Comparison of ENCODE assay signal across 1 cellular context in genomic region chr7:137670521-137671064, GRCh38.
A peak's percentile ranks its signal among the peaks of the same experiment; 100 is the strongest.
TF ChIP-seq lines count a peak whose summit lies in the region.

No MANE protein-coding gene starts in this region.

TF ChIP-seq in GM12878, 131 proteins besides CTCF, POLR2A, EP300 and RAD21 (continued from another document and continues in another):
- TF ChIP-seq CEBPZ (IDR thresholded peaks at IDR 0.05; ENCODE audit: low read depth, low read length): no peak
- no peak for TF ChIP-seq SMARCA5 (IDR thresholded peaks at IDR 0.05)
- TF ChIP-seq E2F4 (IDR thresholded peaks at IDR 0.05; ENCODE audit: low read depth, low read length): no peak
- TF ChIP-seq SMAD1 (IDR thresholded peaks at IDR 0.05; ENCODE audit: low read depth, partially characterized antibody): no peak
- no peak for TF ChIP-seq GABPA (IDR thresholded peaks at IDR 0.05; ENCODE audit: low read depth)
- no peak for TF ChIP-seq IRF5 (IDR thresholded peaks at IDR 0.05; ENCODE audit: borderline replicate concordance)
- TF ChIP-seq IRF4 (IDR thresholded peaks at IDR 0.05; ENCODE audit: low read depth, low read length): no peak
- TF ChIP-seq IKZF2 (IDR thresholded peaks at IDR 0.05): peak in 1 of 2 experiments; percentile 40; a peak in 1 of 4 replicates
- no peak for TF ChIP-seq RCOR1 (conservative IDR thresholded peaks at IDR 0.05; ENCODE audit: low read depth, low read length)
- no peak for TF ChIP-seq SPI1 (IDR thresholded peaks at IDR 0.05; ENCODE audit: borderline replicate concordance, insufficient read depth, low read depth, low read length)
- no peak for TF ChIP-seq PAX8 (IDR thresholded peaks at IDR 0.05)
- no peak for TF ChIP-seq KLF5 (IDR thresholded peaks at IDR 0.05; ENCODE audit: partially characterized antibody)
- TF ChIP-seq RFX5 (IDR thresholded peaks at IDR 0.05; ENCODE audit: low read depth, low read length): no peak
- no peak for TF ChIP-seq BRCA1 (IDR thresholded peaks at IDR 0.05; ENCODE audit: low read depth, low read length)
- TF ChIP-seq NR2C2 (IDR thresholded peaks at IDR 0.05; ENCODE audit: borderline replicate concordance, control insufficient read depth, insufficient read length, low read depth): no peak
- TF ChIP-seq MEF2B (IDR thresholded peaks at IDR 0.05; ENCODE audit: partially characterized antibody, poor library complexity, severe bottlenecking): peak; percentile 9
- TF ChIP-seq CUX1 (IDR thresholded peaks at IDR 0.05; ENCODE audit: insufficient replicate concordance, low read depth, low read length): no peak
- TF ChIP-seq CBX5 (IDR thresholded peaks at IDR 0.05; ENCODE audit: low read depth): no peak
- no peak for TF ChIP-seq E4F1 (IDR thresholded peaks at IDR 0.05; ENCODE audit: borderline replicate concordance, partially characterized antibody)
- TF ChIP-seq SRF (IDR thresholded peaks at IDR 0.05; ENCODE audit: low read depth in 2 of 2, low read length in 2 of 2): no peak
- TF ChIP-seq HCFC1 (IDR thresholded peaks at IDR 0.05; ENCODE audit: low read length): no peak
- TF ChIP-seq PML (IDR thresholded peaks at IDR 0.05; ENCODE audit: low read length): no peak
- no peak for TF ChIP-seq YY1 (IDR thresholded peaks at IDR 0.05; ENCODE audit: low read depth, low read length)
- no peak for TF ChIP-seq CHD2 (IDR thresholded peaks at IDR 0.05; ENCODE audit: borderline replicate concordance, low read depth, low read length)
- TF ChIP-seq ZNF592 (IDR thresholded peaks at IDR 0.05): no peak
- no peak for TF ChIP-seq HDAC6 (IDR thresholded peaks at IDR 0.05; ENCODE audit: unreplicated experiment)
- no peak for TF ChIP-seq HDGF (IDR thresholded peaks at IDR 0.05)
- no peak for TF ChIP-seq SKIL (IDR thresholded peaks at IDR 0.05; ENCODE audit: low read depth, poor library complexity, severe bottlenecking)
- no peak for TF ChIP-seq SP1 (IDR thresholded peaks at IDR 0.05; ENCODE audit: low read depth, low read length)
- no peak for TF ChIP-seq NR2F1 (conservative IDR thresholded peaks at IDR 0.05)
- no peak for TF ChIP-seq MTA3 (IDR thresholded peaks at IDR 0.05; ENCODE audit: borderline replicate concordance, low read length)
- no peak for TF ChIP-seq ZSCAN29 (IDR thresholded peaks at IDR 0.05)
- TF ChIP-seq EED (IDR thresholded peaks at IDR 0.05; ENCODE audit: low read depth): no peak
- TF ChIP-seq ETV6 (conservative IDR thresholded peaks at IDR 0.05 in 1 of 2, IDR thresholded peaks at IDR 0.05 in 1 of 2; ENCODE audit: borderline replicate concordance in 1 of 2, low read depth in 1 of 2): no peak
- TF ChIP-seq REST (IDR thresholded peaks at IDR 0.05; ENCODE audit: low read depth, low read length): no peak
